In genomic region chr9:124632077-124632621, GRCh38 we compare ENCODE assay signal across 17 cellular contexts.
DNase-seq lines count a peak whose midpoint lies in the region; ATAC-seq and TF ChIP-seq lines count a peak whose summit lies in the region.
"Had no signal": no experiment of that assay in that cellular context is flagged by ENCODE, and none has a peak within 500 bp of the region (broad histone marks: within the 10 kb centered on the region; RNA-seq: fewer than 3 reads in every experiment).

No MANE protein-coding gene starts in this region.

- dilution Hi-C loops in mammary epithelial cell (cut with HindIII; ENCODE audit: low sequenced_read_pairs), result no loop called here

- TF ChIP-seq CTCF in AG10803 (conservative IDR thresholded peaks at IDR 0.05; ENCODE audit: low read length) (no peak), mammary epithelial cell (conservative IDR thresholded peaks at IDR 0.05 in 1 of 2, IDR thresholded peaks at IDR 0.05 in 1 of 2; ENCODE audit: extremely low read depth in 1 of 2, insufficient read depth in 1 of 2, low read depth in 1 of 2, low read length in 2 of 2) (no peak), adrenal gland (IDR thresholded peaks at IDR 0.05) (no peak)

- CTCF ChIA-PET in mammary epithelial cell (lab: Charles Lee; ENCODE audit: low non-redundant PET), result no interaction called here

- intact Hi-C loops in mammary epithelial cell (cut with micrococcal nuclease) (no loop called here), adrenal gland (cut with DNase I) (no loop called here)

- no peaks in the 10 kb centered on the region for H3K79me2 ChIP-seq in mammary epithelial cell (ENCODE audit: insufficient read depth, low read length)

- TF ChIP-seq POLR2A in adrenal gland (IDR thresholded peaks at IDR 0.05), result no peak

- H3K4me3 ChIP-seq in AG10803 (ENCODE audit: low read length) (no peak overlapping the region), mammary epithelial cell (replicated peaks in 1 of 3; ENCODE audit: insufficient read depth in 1 of 3, low read depth in 2 of 3, low read length in 3 of 3) (no peak overlapping the region), adrenal gland (no peak overlapping the region)
- H3K4me3 ChIP-seq: colonic mucosa, testis had no signal

- DNase-seq in AG10803 (ENCODE audit: low read depth), result peak; percentile 84
- peak; percentile 70 for DNase-seq in M059J (ENCODE audit: low read depth)
- peak; percentile 55 for DNase-seq in mammary epithelial cell
- peak; percentile 50 for DNase-seq in iris pigment epithelial cell (ENCODE audit: low read depth)
- no peak for DNase-seq in C1 segment of cervical spinal cord (lab: John Stamatoyannopoulos, UW)
- no peak for DNase-seq in adrenal gland
- no peak for DNase-seq in NAMALWA (ENCODE audit: low spot score)
- DNase-seq: activated CD4-positive, alpha-beta T cell treated with anti-CD3 and anti-CD28 coated beads, Interleukin-2, amount 10 ng/mL, durations not matched to agents 7 days and 5 days; activated naive CD8-positive, alpha-beta T cell treated with anti-CD3 and anti-CD28 coated beads, Interleukin-2, amount 50 U/mL, for 24 hours; Caco-2; colonic mucosa; erythroblast; left ventricle myocardium superior; NCI-H1092; NCI-H2171; testis had no signal

- H3K36me3 ChIP-seq in mammary epithelial cell (ENCODE audit: insufficient read depth, low read length) (no peaks in the 10 kb centered on the region), adrenal gland (replicated peaks in 1 of 2) (no peaks in the 10 kb centered on the region)
- H3K36me3 ChIP-seq: colonic mucosa had no signal

- peaks cover 3% of the 10 kb centered on the region for H3K4me1 ChIP-seq in mammary epithelial cell (ENCODE audit: insufficient read depth, low read length)
- H3K4me1 ChIP-seq in adrenal gland (replicated peaks in 1 of 2), result peaks cover 0 to 5% of the 10 kb centered on the region in 2 donors
- H3K4me1 ChIP-seq: Caco-2, colonic mucosa had no signal

- no peak overlapping the region for H3K4me2 ChIP-seq in mammary epithelial cell (ENCODE audit: insufficient read depth, low read depth, low read length)

- H3K27ac ChIP-seq in mammary epithelial cell (ENCODE audit: insufficient read depth, low read depth, low read length) (no peak overlapping the region), adrenal gland (no peak overlapping the region)
- H3K27ac ChIP-seq: colonic mucosa, testis had no signal

- H3K9me3 ChIP-seq in mammary epithelial cell (replicated peaks; ENCODE audit: insufficient read depth, low read length), result no peaks in the 10 kb centered on the region
- H3K9me3 ChIP-seq in adrenal gland (replicated peaks in 1 of 3), result no peaks in the 10 kb centered on the region
- H3K9me3 ChIP-seq: Caco-2, colonic mucosa, testis had no signal

- ATAC-seq in HG03378 (IDR thresholded peaks at IDR 0.05; ENCODE audit: unreplicated experiment), result no peak
- ATAC-seq: activated naive CD8-positive, alpha-beta T cell treated with anti-CD3 and anti-CD28 coated beads, Interleukin-2, amount 50 U/mL, for 24 hours; left ventricle myocardium superior had no signal

- no peak overlapping the region for H2AFZ ChIP-seq in mammary epithelial cell (ENCODE audit: low read depth, low read length)

- in situ Hi-C loops in mammary epithelial cell (cut with MboI; ENCODE audit: low sequenced_read_pairs in 2 of 2), result no loop called here

- no peak overlapping the region for H3K9ac ChIP-seq in mammary epithelial cell (ENCODE audit: insufficient read depth, low read length)

- H3K27me3 ChIP-seq in mammary epithelial cell (ENCODE audit: insufficient read depth, low read length) (no peaks in the 10 kb centered on the region), adrenal gland (no peaks in the 10 kb centered on the region)
- H3K27me3 ChIP-seq: colonic mucosa, testis had no signal

- no peaks in the 10 kb centered on the region for H4K20me1 ChIP-seq in mammary epithelial cell (ENCODE audit: insufficient read depth, low read length)

- no TSS peak for BruUV-seq in mammary epithelial cell (replicated peaks; lab: Mats Ljungman, UMichigan)

- WGBS in mammary epithelial cell (ENCODE audit: low coverage, missing lambda C conversion rate), result 26% methylated on average over 5 of the region's 5 CpGs
- WGBS in adrenal gland, 4 donors, result 25 to 39% (median 29%) methylated on average over 5 of the region's 5 CpGs

Comparison
In these comparisons a context has a peak if more than half of its experiments do, and no peak if none do; other contexts are left out.
1. DNase-seq: peak in AG10803 (single experiment), M059J (single experiment), mammary epithelial cell (single experiment) and iris pigment epithelial cell (single experiment); none in C1 segment of cervical spinal cord (0 of 14), adrenal gland (0 of 7) and NAMALWA (single experiment).